Comparison of ENCODE assay signal across 1 cellular context in the genomic region with DNA sequence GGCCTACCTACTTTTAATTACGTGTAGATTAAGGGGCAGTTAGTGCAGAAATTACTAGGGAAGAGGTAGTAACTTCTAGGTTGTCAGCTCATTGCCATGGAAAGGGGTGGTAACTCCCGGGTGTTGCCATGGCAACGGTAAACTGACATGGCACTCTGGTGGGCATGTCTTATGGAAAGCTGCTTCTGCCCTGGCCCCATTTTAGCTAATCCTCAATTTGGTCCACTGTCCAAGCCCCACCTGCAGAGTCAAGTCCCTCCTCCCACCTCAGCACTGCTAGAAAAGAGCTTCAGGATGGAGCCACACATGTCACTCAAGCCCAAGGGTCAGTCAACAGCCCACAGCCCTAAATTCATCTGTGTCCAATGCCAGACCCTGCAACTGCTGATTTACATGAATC.
TF ChIP-seq lines count a peak whose summit lies in the region.

No MANE protein-coding gene starts in this region.

TF ChIP-seq in HepG2, 621 proteins besides CTCF, POLR2A, EP300 and RAD21:
- peak; percentile 70 for TF ChIP-seq RFX1 (IDR thresholded peaks at IDR 0.05)
- TF ChIP-seq ZNF616 (CRISPR knock-in tag; IDR thresholded peaks at IDR 0.05; ENCODE audit: low read depth), result no peak
- TF ChIP-seq RFX3 (CRISPR knock-in tag; IDR thresholded peaks at IDR 0.05), result peak; percentile 65
TF ChIP-seq in HepG2: peak in this region for 2.
